In genomic region chr19:2332341-2333026, GRCh38 we compare ENCODE assay signal across 9 cellular contexts. TPM values are rescaled to one million over a fixed set of nuclear protein-coding genes. Genes with fewer than 3 reads are reported as not detected.
DNase-seq lines count a peak whose midpoint lies in the region; ATAC-seq and TF ChIP-seq lines count a peak whose summit lies in the region.
"Had no signal": no experiment of that assay in that cellular context is flagged by ENCODE, and none has a peak within 500 bp of the region (broad histone marks: within the 10 kb centered on the region; RNA-seq: fewer than 3 reads in every experiment).

No MANE protein-coding gene starts in this region.

- no peaks in the 10 kb centered on the region for H3K27me3 Mint-ChIP-seq in activated CD4-positive, alpha-beta T cell treated with anti-CD3 and anti-CD28 coated beads for 36 hours

- peak overlapping the region; percentile 90 for H3K4me2 ChIP-seq in DND-41 (ENCODE audit: insufficient read depth, low read length)

- H3K27ac ChIP-seq in DND-41 (ENCODE audit: low read length), result peak overlapping the region; percentile 92

- peaks cover 54% of the 10 kb centered on the region for H3K4me1 ChIP-seq in DND-41 (ENCODE audit: insufficient read depth, low read length)

- H3K4me3 Mint-ChIP-seq in activated CD4-positive, alpha-beta T cell treated with anti-CD3 and anti-CD28 coated beads for 36 hours, result peak overlapping the region; percentile 21

- H3K79me2 ChIP-seq in DND-41 (ENCODE audit: insufficient read depth, low read length), result peaks cover 97% of the 10 kb centered on the region

- H3K9me3 ChIP-seq in DND-41 (ENCODE audit: insufficient read depth, low read length, severe bottlenecking), result no peaks in the 10 kb centered on the region

- H4K20me1 ChIP-seq in DND-41 (ENCODE audit: insufficient read depth, low read length), result peaks cover 45% of the 10 kb centered on the region

- peak overlapping the region; percentile 99 for H3K9ac ChIP-seq in DND-41 (ENCODE audit: low read depth, low read length)

- no peaks in the 10 kb centered on the region for H3K27me3 ChIP-seq in DND-41 (ENCODE audit: insufficient read depth, low read length, poor library complexity)

- H3K27ac Mint-ChIP-seq in activated CD4-positive, alpha-beta T cell treated with anti-CD3 and anti-CD28 coated beads for 36 hours, result peak overlapping the region; percentile 76

- CTCF ChIA-PET in activated CD4-positive, alpha-beta T cell treated with anti-CD3 and anti-CD28 coated beads for 36 hours (lab: Charles Lee), result interaction anchor here (0.7 to 1.1 kb wide), 2 partner anchors 15 to 95 kb away, joined by 3 to 4 read pairs; partner anchors contain the start of gene TIMM13

- intact Hi-C loops in activated CD4-positive, alpha-beta T cell treated with anti-CD3 and anti-CD28 coated beads for 36 hours (cut with DNase I, micrococcal nuclease), result no loop called here

- TF ChIP-seq CTCF in DND-41 (IDR thresholded peaks at IDR 0.05; ENCODE audit: borderline replicate concordance, extremely low read depth, low read length, poor library complexity, severe bottlenecking), result no peak

- H3K36me3 ChIP-seq in DND-41 (ENCODE audit: insufficient read depth, low read length), result peaks cover 42% of the 10 kb centered on the region

- peaks cover 7% of the 10 kb centered on the region for H3K9me3 Mint-ChIP-seq in activated CD4-positive, alpha-beta T cell treated with anti-CD3 and anti-CD28 coated beads for 36 hours (ENCODE audit: low read depth)

- ATAC-seq in DND-41 (ENCODE audit: insufficient read depth, low read depth), result peak; percentile 70
- ATAC-seq in HG02840 (IDR thresholded peaks at IDR 0.05; ENCODE audit: low FRiP score, unreplicated experiment), result peak; percentile 41
- ATAC-seq in activated CD4-positive, alpha-beta T cell treated with anti-CD3 and anti-CD28 coated beads for 36 hours, result peak; percentile 23

- POLR2A ChIA-PET in activated CD4-positive, alpha-beta T cell treated with anti-CD3 and anti-CD28 coated beads for 36 hours (lab: Charles Lee), result no interaction called here

- no peak overlapping the region for H2AFZ ChIP-seq in DND-41 (ENCODE audit: low read depth, low read length)

- H3K36me3 Mint-ChIP-seq in activated CD4-positive, alpha-beta T cell treated with anti-CD3 and anti-CD28 coated beads for 36 hours (ENCODE audit: low read depth), result peaks cover 18% of the 10 kb centered on the region

- peak overlapping the region in 1 of 2 experiments; percentile 43; a peak in 2 of 4 replicates for H3K4me3 ChIP-seq in DND-41 (ENCODE audit: low read depth in 1 of 2, low read length in 2 of 2)

- peaks cover 44% of the 10 kb centered on the region for H3K4me1 Mint-ChIP-seq in activated CD4-positive, alpha-beta T cell treated with anti-CD3 and anti-CD28 coated beads for 36 hours

- DNase-seq in DND-41, result peak; percentile 88
- peak; percentile 63 for DNase-seq in activated CD4-positive, alpha-beta T cell treated with anti-CD3 and anti-CD28 coated beads for 36 hours
- DNase-seq in myocyte (ENCODE audit: low read depth), result peak; percentile 49
- DNase-seq in NK-92 treated with Interleukin-12 subunit alpha and Interleukin-12 subunit beta, amount 100 ng/mL, for 24 hours (lab: John Stamatoyannopoulos, UW), result no peak
- no peak for DNase-seq in HuH-7.5 (ENCODE audit: low spot score)
- no peak for DNase-seq in NCI-H2227 (lab: John Stamatoyannopoulos, UW; ENCODE audit: unreplicated experiment)
- no peak for DNase-seq in NCI-H524 treated with DMSO at 0.1 percent for 48 hours (lab: John Stamatoyannopoulos, UW)

RNA-seq across cellular contexts. Expression of gene SPPL2B, which starts 4.0 kb away (rescaled TPM):
- total RNA-seq in activated CD4-positive, alpha-beta T cell treated with anti-CD3 and anti-CD28 coated beads for 36 hours, result 10 to 100 TPM; 37.7 to 48.5 TPM
- 36.1 and 45.7 TPM in 2 replicates for total RNA-seq in myocyte
- 42.7 TPM for polyA plus RNA-seq in myocyte (2012)

RNA-seq across cellular contexts. Expression of gene LSM7, which starts 4.1 kb away (rescaled TPM):
- 100 to 1,000 TPM; 113 to 134 TPM for total RNA-seq in activated CD4-positive, alpha-beta T cell treated with anti-CD3 and anti-CD28 coated beads for 36 hours
- total RNA-seq in myocyte, result 158 and 226 TPM in 2 replicates
- 181 TPM for polyA plus RNA-seq in myocyte (2012)

RNA-seq across cellular contexts. Expression of gene LINGO3, which starts 24.5 kb away (rescaled TPM):
- total RNA-seq in activated CD4-positive, alpha-beta T cell treated with anti-CD3 and anti-CD28 coated beads for 36 hours, result not detected
- not detected in 2 replicates for total RNA-seq in myocyte
- polyA plus RNA-seq in myocyte (2012), result 0.08 TPM
- total RNA-seq: pulmonary artery endothelial cell had no signal

RNA-seq across cellular contexts. Expression of gene TMPRSS9, which starts 27.6 kb away (rescaled TPM):
- not detected for total RNA-seq in activated CD4-positive, alpha-beta T cell treated with anti-CD3 and anti-CD28 coated beads for 36 hours
- total RNA-seq in myocyte, result not detected in 2 replicates
- 0.62 TPM for polyA plus RNA-seq in myocyte (2012)
- total RNA-seq: pulmonary artery endothelial cell had no signal

RNA-seq across cellular contexts. Expression of gene PEAK3, which starts 50.5 kb away (rescaled TPM):
- total RNA-seq in activated CD4-positive, alpha-beta T cell treated with anti-CD3 and anti-CD28 coated beads for 36 hours, result not detected
- total RNA-seq in myocyte, result 0.16 and 0.36 TPM in 2 replicates
- 0.21 TPM for polyA plus RNA-seq in myocyte (2012)
- total RNA-seq: pulmonary artery endothelial cell had no signal

Comparison
In these comparisons a context has a peak if more than half of its experiments do, and no peak if none do; other contexts are left out.
1. DNase-seq: peak in DND-41 (single experiment), activated CD4-positive, alpha-beta T cell treated with anti-CD3 and anti-CD28 coated beads for 36 hours (single experiment) and myocyte (single experiment); none in NK-92 treated with Interleukin-12 subunit alpha and Interleukin-12 subunit beta, amount 100 ng/mL, for 24 hours (single experiment), HuH-7.5 (single experiment), NCI-H2227 (single experiment) and NCI-H524 treated with DMSO at 0.1 percent for 48 hours (single experiment).
2. Peak in every context shown above with its lines, with median percentiles within 50 percentile points of each other: ATAC-seq.